ENCODE assay signal across 23 cellular contexts in the genomic region with DNA sequence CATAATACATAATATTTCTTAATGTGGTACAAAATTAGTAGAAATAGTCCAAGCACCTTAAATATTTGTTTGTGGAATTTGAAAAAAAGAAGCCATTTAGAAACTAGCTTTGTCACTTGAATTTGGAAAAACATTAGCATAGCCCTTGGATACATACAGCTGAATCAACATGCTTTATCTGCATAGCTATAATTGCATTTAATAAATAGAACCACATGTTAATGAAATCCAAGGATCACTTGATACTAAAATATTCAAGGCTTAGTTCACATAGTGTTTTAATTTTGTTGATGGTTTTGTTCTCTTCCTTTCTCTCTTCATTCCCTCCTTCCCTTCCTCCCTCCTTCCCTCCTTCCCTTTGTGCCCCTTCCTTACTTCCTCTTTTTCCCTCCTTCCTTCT.
"Had no signal": no experiment of that assay in that cellular context is flagged by ENCODE, and none has a peak within 500 bp of the region (broad histone marks: within the 10 kb centered on the region; RNA-seq: fewer than 3 reads in every experiment).

No MANE protein-coding gene starts in this region.

- H3K9ac ChIP-seq: KMS-11 had no signal

- H3K4me3 ChIP-seq: SJCRH30 had no signal

- H3K27ac ChIP-seq: HL-60, KMS-11, RWPE1, SJCRH30 had no signal

- DNase-seq: Kasumi-1; MM.1S; NCI-H1092 treated with DMSO at 0.1 percent for 48 hours; NCI-H1436; NCI-H187; NCI-H2029; NCI-H2081 treated with DMSO at 0.1 percent for 48 hours; NCI-H2171; NCI-H226; NCI-H446; NCI-H510A; NCI-H524 treated with DMSO at 0.1 percent for 48 hours; NCI-H69; NK-92 treated with Interleukin-12 subunit alpha and Interleukin-12 subunit beta, amount 100 ng/mL, for 24 hours; PC-3; SHP77; SJCRH30; SW 1271; T-cell had no signal

- H3K4me2 ChIP-seq: KMS-11 had no signal

- H3K4me1 ChIP-seq: SJCRH30 had no signal

- ATAC-seq: Panc1, PC-3, T-cell had no signal

- H3K9me3 ChIP-seq: SJCRH30 had no signal

- H3K36me3 ChIP-seq: SJCRH30 had no signal
